ENCODE assay signal across 18 cellular contexts in the genomic region with DNA sequence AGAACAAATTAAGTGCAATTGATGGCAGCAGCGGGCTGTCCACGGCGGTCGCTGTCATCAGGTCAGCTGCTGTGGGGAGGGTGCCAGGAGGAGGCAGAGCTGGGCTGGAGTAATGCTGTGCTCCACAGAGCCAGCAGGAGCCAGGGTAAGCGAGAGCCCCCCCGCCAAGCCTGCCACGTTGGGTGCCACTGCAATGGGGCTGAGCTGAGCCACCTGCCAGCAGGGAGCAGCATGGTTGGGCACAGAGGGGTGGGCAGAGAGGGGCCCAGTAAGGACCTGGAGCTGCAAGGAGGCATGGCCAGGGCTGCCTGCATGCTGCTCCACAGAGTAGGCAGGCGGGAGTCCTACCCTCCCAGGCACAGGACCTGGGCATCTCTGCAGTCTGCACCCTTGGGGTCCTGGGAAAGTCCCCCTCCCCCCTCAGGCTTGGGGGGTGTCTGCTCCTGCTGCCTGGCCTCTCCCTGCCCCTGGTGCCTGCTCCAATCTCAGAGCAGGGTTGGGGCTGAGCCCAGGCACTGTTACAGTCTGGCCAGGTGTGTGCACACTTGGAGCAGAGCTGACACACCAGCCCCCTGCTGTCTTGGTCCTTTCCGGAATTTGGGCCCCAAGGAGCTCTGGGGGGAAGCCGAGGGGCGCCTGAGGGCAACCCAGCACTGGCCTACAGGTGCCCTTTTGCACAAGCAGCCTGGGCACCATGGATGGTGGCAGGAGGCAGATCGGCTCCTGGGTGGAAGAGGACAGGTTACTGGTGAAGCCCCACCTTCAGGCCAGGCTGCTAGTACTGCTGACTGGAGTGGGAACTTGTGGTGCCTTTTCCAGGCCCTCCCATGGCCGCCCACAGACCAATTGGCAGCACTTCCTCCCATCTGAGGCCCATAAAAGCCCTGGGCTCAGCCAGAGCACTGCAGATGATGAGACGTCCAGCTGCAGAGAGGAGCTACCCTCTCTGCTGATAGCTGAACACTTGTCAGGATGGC.
"Had no signal": no experiment of that assay in that cellular context is flagged by ENCODE, and none has a peak within 500 bp of the region (broad histone marks: within the 10 kb centered on the region; RNA-seq: fewer than 3 reads in every experiment).

No MANE protein-coding gene starts in this region.

- ATAC-seq: activated CD4-positive, CD25-positive, alpha-beta regulatory T cell treated with anti-CD3 and anti-CD28 coated beads, Interleukin-2, amount 50 U/mL, for 24 hours; activated T-cell treated with anti-CD3 and anti-CD28 coated beads, Interleukin-2, amount 50 U/mL, for 72 hours; left ventricle myocardium superior; sciatic nerve had no signal

- H3K4me2 ChIP-seq: smooth muscle cell had no signal

- H3K4me3 Mint-ChIP-seq: activated naive CD8-positive, alpha-beta T cell; activated T-cell treated with anti-CD3 and anti-CD28 coated beads, Interleukin-2, amount 50 U/mL, for 72 hours; neural crest cell; type B pancreatic cell had no signal

- H3K27me3 Mint-ChIP-seq: activated naive CD8-positive, alpha-beta T cell; type B pancreatic cell had no signal

- H3K4me1 ChIP-seq: prostate gland had no signal

- H3K36me3 ChIP-seq: prostate gland, stomach had no signal

- H3K9me3 ChIP-seq: prostate gland had no signal

- H3K27ac ChIP-seq: epithelial cell of prostate, prostate gland, stomach had no signal

- H3K27ac Mint-ChIP-seq: activated naive CD8-positive, alpha-beta T cell; activated T-cell treated with anti-CD3 and anti-CD28 coated beads, Interleukin-2, amount 50 U/mL, for 72 hours; type B pancreatic cell had no signal

- H3K9me3 Mint-ChIP-seq: activated T-cell treated with anti-CD3 and anti-CD28 coated beads, Interleukin-2, amount 50 U/mL, for 72 hours had no signal

- H3K36me3 Mint-ChIP-seq: activated naive CD8-positive, alpha-beta T cell; type B pancreatic cell had no signal

- H3K27me3 ChIP-seq: stomach had no signal

- H3K4me1 Mint-ChIP-seq: neural crest cell had no signal

- DNase-seq: activated CD4-positive, alpha-beta T cell treated with anti-CD3 and anti-CD28 coated beads, Interleukin-2, amount 50 U/mL, for 1 hour; activated CD8-positive, alpha-beta memory T cell treated with anti-CD3 and anti-CD28 coated beads, Interleukin-2, amount 50 U/mL, for 4 hours; activated effector memory CD4-positive, alpha-beta T cell treated with anti-CD3 and anti-CD28 coated beads, Interleukin-2, amount 50 U/mL, for 16 hours; activated T-cell treated with anti-CD3 and anti-CD28 coated beads, Interleukin-2, amount 50 U/mL, for 72 hours; dermis blood vessel endothelial cell; foreskin melanocyte; kidney glomerular epithelial cell; left ventricle myocardium superior; stimulated activated CD4-positive, alpha-beta T cell treated with anti-CD3 and anti-CD28 coated beads, Interleukin-4, amount 100 ng/mL, for 1 hour; stomach had no signal

- H3K4me3 ChIP-seq: prostate gland, smooth muscle cell, stomach had no signal
